ENCODE assay signal across 10 cellular contexts in the genomic region with DNA sequence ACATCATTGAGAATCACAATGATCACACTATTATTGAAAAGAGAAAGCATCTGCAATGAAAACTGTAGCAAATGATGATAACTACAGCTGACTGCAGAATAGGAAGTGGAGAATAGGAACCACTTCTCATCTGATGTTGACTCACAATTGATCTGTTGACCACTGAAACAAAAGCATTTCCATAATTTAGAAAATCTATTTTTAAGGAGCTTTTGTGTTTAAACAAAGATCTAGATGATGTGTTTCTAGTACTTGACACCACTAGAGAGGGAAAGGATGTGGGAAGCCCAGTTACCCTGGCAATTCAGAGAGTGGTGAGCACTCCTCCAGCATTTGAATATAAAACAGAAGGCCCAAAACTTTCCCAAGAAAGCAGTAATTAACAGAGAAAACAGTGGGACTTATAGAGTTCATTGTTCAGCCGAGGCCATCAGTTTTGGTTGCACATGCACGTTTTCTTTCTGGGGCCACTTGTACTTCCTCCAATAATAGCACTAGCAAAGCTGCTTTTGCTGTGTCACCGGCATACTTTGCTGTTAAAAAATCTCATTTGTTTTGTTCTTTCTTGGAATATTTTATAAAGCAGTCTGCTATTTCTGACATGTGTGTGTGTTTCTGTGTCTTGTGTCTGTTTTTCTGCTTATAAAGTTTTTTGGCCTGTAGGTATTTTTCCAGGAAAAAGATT.
DNase-seq lines count a peak whose midpoint lies in the region; ATAC-seq and TF ChIP-seq lines count a peak whose summit lies in the region.
"Had no signal": no experiment of that assay in that cellular context is flagged by ENCODE, and none has a peak within 500 bp of the region (broad histone marks: within the 10 kb centered on the region; RNA-seq: fewer than 3 reads in every experiment).

No MANE protein-coding gene starts in this region.

- WGBS in thyroid gland, 2 donors, result 15 to 26% methylated on average over 3 of the region's 3 CpGs

- H2AFZ ChIP-seq in SU-DHL-6 (ENCODE audit: low read depth, low read length, severe bottlenecking), result peak overlapping the region; percentile 42

- TF ChIP-seq CTCF in SU-DHL-6 (IDR thresholded peaks at IDR 0.05; ENCODE audit: insufficient read depth, low read length, poor library complexity, severe bottlenecking) (no peak), thyroid gland (IDR thresholded peaks at IDR 0.05) (no peak), natural killer cell (IDR thresholded peaks at IDR 0.05) (no peak)

- intact Hi-C loops in thyroid gland (cut with DNase I) (no loop called here), natural killer cell (cut with micrococcal nuclease) (no loop called here)

- no peak overlapping the region for H3K4me3 Mint-ChIP-seq in natural killer cell
- H3K4me3 Mint-ChIP-seq: T-helper 1 cell treated with Interleukin-12 subunit alpha and Interleukin-12 subunit beta and Interleukin-4 antibody, amounts not matched to agents 30 μg/mL and 1 μg/mL, for 36 hours had no signal

- no peaks in the 10 kb centered on the region for H3K9me3 Mint-ChIP-seq in natural killer cell

- peak; percentile 61 for ATAC-seq in HG03135 (IDR thresholded peaks at IDR 0.05; ENCODE audit: unreplicated experiment)
- ATAC-seq in natural killer cell, result no peak

- H3K4me3 ChIP-seq in SU-DHL-6 (ENCODE audit: insufficient read depth, low read length, poor library complexity, severe bottlenecking), result no peak overlapping the region
- H3K4me3 ChIP-seq in thyroid gland (replicated peaks in 1 of 3), result no peak overlapping the region

- H3K4me2 ChIP-seq in SU-DHL-6 (ENCODE audit: low read depth, low read length, poor library complexity, severe bottlenecking), result no peak overlapping the region

- H3K27ac Mint-ChIP-seq in natural killer cell, result no peak overlapping the region
- H3K27ac Mint-ChIP-seq: T-helper 1 cell treated with Interleukin-12 subunit alpha and Interleukin-12 subunit beta and Interleukin-4 antibody, amounts not matched to agents 30 μg/mL and 1 μg/mL, for 36 hours had no signal

- H3K4me1 Mint-ChIP-seq in natural killer cell, result peaks cover 0 to 9% of the 10 kb centered on the region in 2 donors

- DNase-seq in NCI-H748 (lab: John Stamatoyannopoulos, UW; ENCODE audit: unreplicated experiment) (peak; percentile 21), NCI-H748 treated with DMSO at 0.1 percent for 48 hours (lab: John Stamatoyannopoulos, UW) (no peak), thyroid gland (peak in 1 of 2 donors; percentile 27), natural killer cell (no peak), NCI-H2227 treated with DMSO at 0.1 percent for 48 hours (lab: John Stamatoyannopoulos, UW) (no peak)
- no peak for DNase-seq in activated effector memory CD4-positive, alpha-beta T cell treated with anti-CD3 and anti-CD28 coated beads, Interleukin-2, amount 50 U/mL, for 16 hours

- no peaks in the 10 kb centered on the region for H3K27me3 Mint-ChIP-seq in natural killer cell (ENCODE audit: low read depth in 2 of 2)

- no peak overlapping the region for H3K9ac ChIP-seq in SU-DHL-6 (ENCODE audit: low read length)

- peaks cover 0 to 6% of the 10 kb centered on the region in 2 donors for H3K4me1 ChIP-seq in thyroid gland

- no peaks in the 10 kb centered on the region for H4K20me1 ChIP-seq in SU-DHL-6 (ENCODE audit: low read depth, low read length)

- peaks cover 9% of the 10 kb centered on the region; the same call in 1 of the 2 replicates for H3K9me3 ChIP-seq in SU-DHL-6 (ENCODE audit: insufficient read depth, low read length)
- H3K9me3 ChIP-seq in thyroid gland, result no peaks in the 10 kb centered on the region
- H3K9me3 ChIP-seq: neutrophil had no signal

- H3K9me2 ChIP-seq in SU-DHL-6 (replicated peaks; ENCODE audit: insufficient read depth, low read length), result no peaks in the 10 kb centered on the region

- no peaks in the 10 kb centered on the region for H3K36me3 Mint-ChIP-seq in natural killer cell

- H3F3A ChIP-seq in SU-DHL-6 (ENCODE audit: insufficient read depth), result no peaks in the 10 kb centered on the region

- no peaks in the 10 kb centered on the region for H3K36me3 ChIP-seq in SU-DHL-6 (ENCODE audit: low read length)
- no peaks in the 10 kb centered on the region for H3K36me3 ChIP-seq in thyroid gland
- H3K36me3 ChIP-seq: neutrophil had no signal

- no peaks in the 10 kb centered on the region for H3K79me2 ChIP-seq in SU-DHL-6 (ENCODE audit: insufficient read depth, low read length)

- H3K27me3 ChIP-seq in SU-DHL-6 (ENCODE audit: low read length) (no peaks in the 10 kb centered on the region), thyroid gland (no peaks in the 10 kb centered on the region)
- H3K27me3 ChIP-seq: neutrophil had no signal

- H3K27ac ChIP-seq in SU-DHL-6 (ENCODE audit: low read depth, low read length), result no peak overlapping the region
- H3K27ac ChIP-seq in thyroid gland, result peak overlapping the region in 2 of 3 donors; percentile 10 to 22
- H3K27ac ChIP-seq: neutrophil had no signal

- TF ChIP-seq POLR2A in thyroid gland (IDR thresholded peaks at IDR 0.05), result no peak
